ENCODE assay signal across 11 cellular contexts in genomic region chr19:58352760-58353671, GRCh38. TPM values are rescaled to one million over a fixed set of nuclear protein-coding genes. Genes with fewer than 3 reads are reported as not detected.
DNase-seq lines count a peak whose midpoint lies in the region; ATAC-seq and TF ChIP-seq lines count a peak whose summit lies in the region.
"Had no signal": no experiment of that assay in that cellular context is flagged by ENCODE, and none has a peak within 500 bp of the region (broad histone marks: within the 10 kb centered on the region; RNA-seq: fewer than 3 reads in every experiment).

Gene A1BG (minus strand): TSS chr19:58353492. CDS start chr19:58353437, 55 bp downstream.

- H3K4me1 Mint-ChIP-seq in HFFc6 (ENCODE audit: low read depth), result peaks cover 12% of the 10 kb centered on the region; the same call in 1 of the 2 replicates
- peaks cover 18% of the 10 kb centered on the region for H3K4me1 Mint-ChIP-seq in chondrocyte (ENCODE audit: low read depth)
- H3K4me1 Mint-ChIP-seq in naive thymus-derived CD8-positive, alpha-beta T cell, result peaks cover 22 to 48% (median 35%) of the 10 kb centered on the region in 4 donors

- H3K36me3 Mint-ChIP-seq in HFFc6 (ENCODE audit: low read depth), result peaks cover 8% of the 10 kb centered on the region; the same call in 1 of the 2 replicates
- peaks cover 8% of the 10 kb centered on the region for H3K36me3 Mint-ChIP-seq in chondrocyte (ENCODE audit: low read depth)
- H3K36me3 Mint-ChIP-seq in naive thymus-derived CD8-positive, alpha-beta T cell, result peaks cover 0 to 11% (median 7%) of the 10 kb centered on the region in 3 donors

- H3K9me3 Mint-ChIP-seq in HFFc6 (peaks cover 4% of the 10 kb centered on the region; the same call in 1 of the 2 replicates), chondrocyte (ENCODE audit: low read depth) (no peaks in the 10 kb centered on the region)
- H3K9me3 Mint-ChIP-seq in naive thymus-derived CD8-positive, alpha-beta T cell, result peaks cover 0 to 2% (median 0%) of the 10 kb centered on the region in 9 donors

- ATAC-seq in naive thymus-derived CD8-positive, alpha-beta T cell, result no peak
- ATAC-seq in GM18517 (IDR thresholded peaks at IDR 0.05; ENCODE audit: unreplicated experiment) (no peak), HG02885 (IDR thresholded peaks at IDR 0.05; ENCODE audit: poor library complexity, unreplicated experiment) (no peak), HG02840 (IDR thresholded peaks at IDR 0.05; ENCODE audit: low FRiP score, unreplicated experiment) (no peak)

- H3K27me3 ChIP-seq in BJ (ENCODE audit: control insufficient read depth, insufficient read depth, low read length), result no peaks in the 10 kb centered on the region; the same call in 1 of the 2 replicates

- peaks cover 14% of the 10 kb centered on the region for H3K36me3 ChIP-seq in BJ (ENCODE audit: control insufficient read depth, insufficient read depth, low read length)

- TF ChIP-seq CTCF in BJ (IDR thresholded peaks at IDR 0.05; ENCODE audit: insufficient read depth, low read depth, low read length) (no peak), HFFc6 (IDR thresholded peaks at IDR 0.05) (no peak), chondrocyte (IDR thresholded peaks at IDR 0.05) (no peak)

- DNase-seq in BJ (ENCODE audit: low read depth), result no peak
- DNase-seq in HFFc6, result no peak
- peak; percentile 89 for DNase-seq in chondrocyte (ENCODE audit: low spot score)
- no peak for DNase-seq in naive thymus-derived CD8-positive, alpha-beta T cell
- no peak for DNase-seq in cerebellar cortex (ENCODE audit: low spot score)
- DNase-seq: activated CD4-positive, alpha-beta T cell treated with anti-CD3 and anti-CD28 coated beads for 1 hour; NCI-H526; stimulated activated naive CD4-positive, alpha-beta T cell treated with Interleukin-2 at 50 U/mL for 16 hours had no signal

- no peak within 1 kb of the TSS for H3K4me3 Mint-ChIP-seq in HFFc6
- no peak within 1 kb of the TSS for H3K4me3 Mint-ChIP-seq in chondrocyte (ENCODE audit: unreplicated experiment)
- H3K4me3 Mint-ChIP-seq in naive thymus-derived CD8-positive, alpha-beta T cell, result peak within 1 kb of the TSS in 3 of 10 donors; percentile 29 to 40 (median 32)

- POLR2A ChIA-PET in BJ (lab: Charles Lee), result no interaction called here
- POLR2A ChIA-PET in naive thymus-derived CD8-positive, alpha-beta T cell (lab: Charles Lee), result interaction anchor here (1.3 kb wide), 1 partner anchor 14 kb away, joined by 3 read pairs; no protein-coding TSS in a partner anchor

- H3K27ac Mint-ChIP-seq in HFFc6 (no peak within 1 kb of the TSS), chondrocyte (ENCODE audit: unreplicated experiment) (no peak within 1 kb of the TSS)
- peak within 1 kb of the TSS in 5 of 10 donors; percentile 6 to 56 (median 25) for H3K27ac Mint-ChIP-seq in naive thymus-derived CD8-positive, alpha-beta T cell

- CTCF ChIA-PET in BJ (lab: Yijun Ruan, JAX), result no interaction called here

- no peak within 1 kb of the TSS for H3K4me3 ChIP-seq in BJ (ENCODE audit: low read depth, low read length)

- H3K27me3 Mint-ChIP-seq in HFFc6 (ENCODE audit: insufficient read depth), result no peaks in the 10 kb centered on the region
- H3K27me3 Mint-ChIP-seq in chondrocyte (ENCODE audit: low read depth), result no peaks in the 10 kb centered on the region
- no peaks in the 10 kb centered on the region for H3K27me3 Mint-ChIP-seq in naive thymus-derived CD8-positive, alpha-beta T cell

RNA-seq across cellular contexts. Expression of gene A1BG, which starts in this region (rescaled TPM):
- polyA plus RNA-seq in BJ (2011; rRNA removed), result 13.7 and 15.5 TPM in 2 replicates
- 0.82 and 1.2 TPM in 2 replicates for polyA minus RNA-seq in BJ (2011; rRNA and poly(A)+ RNA removed)
- total RNA-seq in HFFc6 (2021; fragmentation: NEBNext Ultra II Directional; extraction: Animal tissue kit (Norgen Biotek cat#: 25700)), result 10 to 100 TPM; 21.2 to 36.9 (median 25.4) TPM
- 49.7 to 53.8 TPM (median 50.2 TPM) in 3 replicates for total RNA-seq in chondrocyte
- 10 to 100 TPM; 26.3 to 38.3 TPM for total RNA-seq in naive thymus-derived CD8-positive, alpha-beta T cell
- 100 to 1,000 TPM in 2 of 3 donors, 10 to 100 TPM in 1; 96.6 to 126 (median 121) TPM for polyA plus RNA-seq in naive thymus-derived CD8-positive, alpha-beta T cell
